ENCODE assay signal across 8 cellular contexts in genomic region chr4:150133605-150134004, GRCh38. TPM values are rescaled to one million over a fixed set of nuclear protein-coding genes. Genes with fewer than 3 reads are reported as not detected.
"Had no signal": no experiment of that assay in that cellular context is flagged by ENCODE, and none has a peak within 500 bp of the region (broad histone marks: within the 10 kb centered on the region; RNA-seq: fewer than 3 reads in every experiment).

No MANE protein-coding gene starts in this region.

- H3K27ac ChIP-seq: HL-60 had no signal

- ATAC-seq: GM23338, HCT116, HepG2, K562 had no signal

- H3K4me3 ChIP-seq: GM23338, K562 had no signal

- H3K4me2 ChIP-seq: GM23338 had no signal

- DNase-seq: H9, Karpas-422, KG1 had no signal

- H2AFZ ChIP-seq: GM23338 had no signal

RNA-seq across cellular contexts. Expression of gene DCLK2, which starts 55.4 kb away (rescaled TPM):
- total RNA-seq: HepG2, K562 had no signal
- polyA plus RNA-seq: GM23338, HepG2, K562 had no signal
